In genomic region chr9:110334871-110335270, GRCh38 we compare ENCODE assay signal across 32 cellular contexts. TPM values are rescaled to one million over a fixed set of nuclear protein-coding genes. Genes with fewer than 3 reads are reported as not detected.
DNase-seq lines count a peak whose midpoint lies in the region; ATAC-seq and TF ChIP-seq lines count a peak whose summit lies in the region.
"Had no signal": no experiment of that assay in that cellular context is flagged by ENCODE, and none has a peak within 500 bp of the region (broad histone marks: within the 10 kb centered on the region; RNA-seq: fewer than 3 reads in every experiment).

No MANE protein-coding gene starts in this region.

- no peak overlapping the region for H3K27ac Mint-ChIP-seq in stimulated activated naive B cell treated with anti-CD40 and anti-IgM and Interleukin-4, amounts not matched to agents 10 μg/mL and 1 μg/mL and 100 μg/mL, for 72 hours
- no peak overlapping the region for H3K27ac Mint-ChIP-seq in CD4-positive, alpha-beta T cell
- H3K27ac Mint-ChIP-seq: activated naive CD8-positive, alpha-beta T cell; activated T-helper 2 cell treated with anti-CD3 and anti-CD28 coated beads, Interferon-gamma antibody, Interleukin-2, Interleukin-4, amounts not matched to agents 10 μg/mL and 5 μg/mL and 100 μg/mL, durations not matched to agents 14 hours and 24 hours and 36 hours; H9; natural killer cell; WTC11 had no signal

- no peak overlapping the region for H3K27ac ChIP-seq in CD4-positive, alpha-beta T cell (ENCODE audit: low read depth, low read length)
- H3K27ac ChIP-seq: ascending aorta, skin epidermis, upper lobe of right lung had no signal

- H3K9me3 ChIP-seq in CD4-positive, alpha-beta T cell (ENCODE audit: control insufficient read depth, low read length), result no peaks in the 10 kb centered on the region
- H3K9me3 ChIP-seq: ascending aorta, upper lobe of right lung had no signal

- peaks cover 10 to 28% of the 10 kb centered on the region in 2 donors for H3K4me1 Mint-ChIP-seq in stimulated activated naive B cell treated with anti-CD40 and anti-IgM and Interleukin-4, amounts not matched to agents 10 μg/mL and 1 μg/mL and 100 μg/mL, for 72 hours
- no peaks in the 10 kb centered on the region for H3K4me1 Mint-ChIP-seq in CD4-positive, alpha-beta T cell (ENCODE audit: low read depth)
- H3K4me1 Mint-ChIP-seq: H9, natural killer cell, WTC11 had no signal

- peaks cover 0 to 3% of the 10 kb centered on the region in 2 donors for H3K36me3 Mint-ChIP-seq in stimulated activated naive B cell treated with anti-CD40 and anti-IgM and Interleukin-4, amounts not matched to agents 10 μg/mL and 1 μg/mL and 100 μg/mL, for 72 hours
- no peaks in the 10 kb centered on the region for H3K36me3 Mint-ChIP-seq in CD4-positive, alpha-beta T cell (ENCODE audit: low read depth)
- H3K36me3 Mint-ChIP-seq: activated naive CD8-positive, alpha-beta T cell; natural killer cell; WTC11 had no signal

- intact Hi-C loops in CD4-positive, alpha-beta T cell (cut with DNase I, micrococcal nuclease), result no loop called here

- H3K4me3 Mint-ChIP-seq in stimulated activated naive B cell treated with anti-CD40 and anti-IgM and Interleukin-4, amounts not matched to agents 10 μg/mL and 1 μg/mL and 100 μg/mL, for 72 hours, result no peak overlapping the region
- no peak overlapping the region for H3K4me3 Mint-ChIP-seq in CD4-positive, alpha-beta T cell
- H3K4me3 Mint-ChIP-seq: activated naive CD8-positive, alpha-beta T cell; H9; natural killer cell; WTC11 had no signal

- no peaks in the 10 kb centered on the region for H3K27me3 ChIP-seq in CD4-positive, alpha-beta T cell (ENCODE audit: control insufficient read depth, insufficient read depth, low read length)
- H3K27me3 ChIP-seq: ascending aorta, upper lobe of right lung had no signal

- H3K9me3 Mint-ChIP-seq in stimulated activated naive B cell treated with anti-CD40 and anti-IgM and Interleukin-4, amounts not matched to agents 10 μg/mL and 1 μg/mL and 100 μg/mL, for 72 hours, result peaks cover 0 to 1% of the 10 kb centered on the region in 2 donors
- no peaks in the 10 kb centered on the region for H3K9me3 Mint-ChIP-seq in CD4-positive, alpha-beta T cell
- H3K9me3 Mint-ChIP-seq: activated T-helper 2 cell treated with anti-CD3 and anti-CD28 coated beads, Interferon-gamma antibody, Interleukin-2, Interleukin-4, amounts not matched to agents 10 μg/mL and 5 μg/mL and 100 μg/mL, durations not matched to agents 14 hours and 24 hours and 36 hours; natural killer cell had no signal

- no peaks in the 10 kb centered on the region for H3K27me3 Mint-ChIP-seq in stimulated activated naive B cell treated with anti-CD40 and anti-IgM and Interleukin-4, amounts not matched to agents 10 μg/mL and 1 μg/mL and 100 μg/mL, for 72 hours
- H3K27me3 Mint-ChIP-seq in CD4-positive, alpha-beta T cell, result peaks cover 10% of the 10 kb centered on the region
- H3K27me3 Mint-ChIP-seq: activated naive CD8-positive, alpha-beta T cell had no signal

- ATAC-seq in HG02642 (IDR thresholded peaks at IDR 0.05; ENCODE audit: poor library complexity, unreplicated experiment), result peak; percentile 17
- peak; percentile 67 to 73 for ATAC-seq in stimulated activated naive B cell treated with anti-CD40 and anti-IgM and Interleukin-4, amounts not matched to agents 10 μg/mL and 1 μg/mL and 100 μg/mL, for 72 hours (replicated peaks)
- no peak for ATAC-seq in CD4-positive, alpha-beta T cell (ENCODE audit: poor library complexity)
- ATAC-seq: natural killer cell, upper lobe of right lung, WTC11 had no signal

- TF ChIP-seq CTCF in CD4-positive, alpha-beta T cell (IDR thresholded peaks at IDR 0.05), result no peak

- CTCF ChIA-PET in CD4-positive, alpha-beta T cell (lab: Charles Lee), result no interaction called here

- DNase-seq in NCI-H748 (lab: John Stamatoyannopoulos, UW; ENCODE audit: unreplicated experiment) (peak; percentile 7), NCI-H748 treated with DMSO at 0.1 percent for 48 hours (lab: John Stamatoyannopoulos, UW) (no peak), NCI-H2029 treated with DMSO at 0.1 percent for 48 hours (lab: John Stamatoyannopoulos, UW) (peak; percentile 13), 8988T (no peak), DMS 273 (lab: John Stamatoyannopoulos, UW; ENCODE audit: unreplicated experiment) (no peak)
- no peak for DNase-seq in stimulated activated naive B cell treated with anti-CD40 and anti-IgM and Interleukin-4, amounts not matched to agents 10 μg/mL and 1 μg/mL and 100 μg/mL, for 72 hours
- DNase-seq in CD4-positive, alpha-beta T cell, result no peak
- DNase-seq: activated CD4-positive, alpha-beta T cell treated with anti-CD3 and anti-CD28 coated beads, Interleukin-2, amount 50 U/mL, for 4 hours; COR-L47; dermis blood vessel endothelial cell; H9; natural killer cell; NCI-H1105 treated with DMSO at 0.1 percent for 48 hours; NCI-H2171; NCI-H69; stimulated activated CD4-positive, alpha-beta T cell treated with anti-CD3 and anti-CD28 coated beads, Interleukin-1b, Interleukin-23, amount 100 ng/mL, for 48 hours; T-helper 9 cell; upper lobe of right lung had no signal

- POLR2A ChIA-PET in CD4-positive, alpha-beta T cell (lab: Charles Lee), result no interaction called here

RNA-seq across cellular contexts. Expression of gene TXNDC8, which starts 2.8 kb away (rescaled TPM):
- total RNA-seq in CD4-positive, alpha-beta T cell, result not detected
- total RNA-seq: activated T-helper 2 cell treated with anti-CD3 and anti-CD28 coated beads, Interferon-gamma antibody, Interleukin-2, Interleukin-4, amounts not matched to agents 10 μg/mL and 5 μg/mL and 100 μg/mL, durations not matched to agents 14 hours and 24 hours and 36 hours; ascending aorta; cardiac septum; dermis blood vessel endothelial cell; glomerular endothelial cell; H9; HT-29; liver; M059J; natural killer cell; OCI-LY7; osteoblast; renal cortical epithelial cell; upper lobe of right lung; WTC11 had no signal

Comparison
In these comparisons a context has a peak if more than half of its experiments do, and no peak if none do; other contexts are left out.
1. DNase-seq: peak in NCI-H748 (single experiment) and NCI-H2029 treated with DMSO at 0.1 percent for 48 hours (single experiment); none in NCI-H748 treated with DMSO at 0.1 percent for 48 hours (single experiment), stimulated activated naive B cell treated with anti-CD40 and anti-IgM and Interleukin-4, amounts not matched to agents 10 μg/mL and 1 μg/mL and 100 μg/mL, for 72 hours (single experiment), 8988T (single experiment), CD4-positive, alpha-beta T cell (0 of 10) and DMS 273 (single experiment).